19 cellular contexts compared by ENCODE assay signal in the genomic region with DNA sequence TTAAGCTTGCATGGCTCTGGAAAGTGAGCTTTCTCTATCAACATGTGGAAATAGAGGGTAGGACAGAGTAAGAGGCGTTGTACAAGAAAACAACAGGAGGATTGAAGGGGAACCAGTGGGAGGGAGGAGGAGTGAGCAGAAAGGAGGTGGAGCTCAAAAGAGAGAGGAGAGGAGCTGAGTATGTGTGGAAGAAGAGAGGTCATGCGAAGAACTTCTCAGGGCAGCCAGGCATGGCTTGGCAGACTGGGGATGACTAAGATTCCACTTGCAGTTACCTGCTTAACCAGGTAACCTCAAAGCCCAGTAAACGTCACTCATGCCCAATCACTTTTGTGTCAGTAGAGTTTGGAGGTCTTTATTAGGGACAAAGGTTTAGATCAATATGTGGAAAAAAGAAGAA.
DNase-seq lines count a peak whose midpoint lies in the region; ATAC-seq and TF ChIP-seq lines count a peak whose summit lies in the region.
"Had no signal": no experiment of that assay in that cellular context is flagged by ENCODE, and none has a peak within 500 bp of the region (broad histone marks: within the 10 kb centered on the region; RNA-seq: fewer than 3 reads in every experiment).

No MANE protein-coding gene starts in this region.

- H3K36me3 ChIP-seq in kidney epithelial cell (ENCODE audit: control insufficient read depth, insufficient read depth, low read length) (no peaks in the 10 kb centered on the region), upper lobe of right lung (no peaks in the 10 kb centered on the region)
- H3K36me3 ChIP-seq: BLaER1 treated with 17β-estradiol and CSF1 and Interleukin-3, amounts not matched to agents 10 nM and 100 nM had no signal

- POLR2A ChIA-PET in activated B cell treated with CpG ODN at 0.5 μM for 24 hours (lab: Charles Lee), result interaction anchor here (0.6 to 1.2 kb wide), 2 partner anchors 62 to 68 kb away, joined by 3 to 6 read pairs; no protein-coding TSS in a partner anchor
- POLR2A ChIA-PET in activated CD4-positive, alpha-beta memory T cell treated with anti-CD3 and anti-CD28 coated beads for 36 hours (lab: Charles Lee), result no interaction called here

- no peaks in the 10 kb centered on the region for H3K9me3 ChIP-seq in upper lobe of right lung

- no peaks in the 10 kb centered on the region for H3K4me1 ChIP-seq in upper lobe of right lung

- H3K4me3 ChIP-seq in kidney epithelial cell (ENCODE audit: low read depth, low read length) (no peak overlapping the region), upper lobe of right lung (no peak overlapping the region)
- H3K4me3 ChIP-seq: A549; BLaER1 treated with 17β-estradiol and CSF1 and Interleukin-3, amounts not matched to agents 10 nM and 100 nM; K562 had no signal

- peaks cover 25% of the 10 kb centered on the region for H3K4me1 Mint-ChIP-seq in stimulated activated naive CD8-positive, alpha-beta T cell treated with anti-CD3 and anti-CD28 coated beads, Interleukin-15, amount 100 ng/mL, for 72 hours
- peaks cover 29% of the 10 kb centered on the region for H3K4me1 Mint-ChIP-seq in activated B cell treated with CpG ODN at 0.5 μM for 24 hours
- H3K4me1 Mint-ChIP-seq in activated CD4-positive, alpha-beta memory T cell treated with anti-CD3 and anti-CD28 coated beads for 36 hours (ENCODE audit: low read depth), result no peaks in the 10 kb centered on the region
- H3K4me1 Mint-ChIP-seq: CD8-positive, alpha-beta memory T cell had no signal

- H3K27me3 ChIP-seq in kidney epithelial cell (ENCODE audit: control insufficient read depth, insufficient read depth, low read length) (no peaks in the 10 kb centered on the region), upper lobe of right lung (no peaks in the 10 kb centered on the region)

- no peaks in the 10 kb centered on the region for H3K36me3 Mint-ChIP-seq in activated B cell treated with CpG ODN at 0.5 μM for 24 hours (ENCODE audit: low read depth)
- peaks cover 5% of the 10 kb centered on the region for H3K36me3 Mint-ChIP-seq in activated CD4-positive, alpha-beta memory T cell treated with anti-CD3 and anti-CD28 coated beads for 36 hours

- H3K9me3 Mint-ChIP-seq in stimulated activated naive CD8-positive, alpha-beta T cell treated with anti-CD3 and anti-CD28 coated beads, Interleukin-15, amount 100 ng/mL, for 72 hours, result peaks cover 17 to 23% of the 10 kb centered on the region in 2 donors
- peaks cover 11% of the 10 kb centered on the region for H3K9me3 Mint-ChIP-seq in activated B cell treated with CpG ODN at 0.5 μM for 24 hours
- peaks cover 4% of the 10 kb centered on the region for H3K9me3 Mint-ChIP-seq in activated CD4-positive, alpha-beta memory T cell treated with anti-CD3 and anti-CD28 coated beads for 36 hours

- TF ChIP-seq CTCF in activated B cell treated with CpG ODN at 0.5 μM for 24 hours (IDR thresholded peaks at IDR 0.05), result no peak
- TF ChIP-seq CTCF in kidney epithelial cell (IDR thresholded peaks at IDR 0.05; ENCODE audit: insufficient read depth, low read length, poor library complexity, severe bottlenecking), result no peak
- no peak for TF ChIP-seq CTCF in upper lobe of right lung (IDR thresholded peaks at IDR 0.05)

- peak; percentile 18 for ATAC-seq in stimulated activated naive CD8-positive, alpha-beta T cell treated with anti-CD3 and anti-CD28 coated beads, Interleukin-15, amount 100 ng/mL, for 72 hours
- no peak for ATAC-seq in stimulated activated naive CD8-positive, alpha-beta T cell treated with anti-CD3 and anti-CD28 coated beads, Interleukin-15, Interleukin-2, amounts not matched to agents 100 U/mL and 50 U/mL, for 24 hours
- ATAC-seq in activated B cell treated with CpG ODN at 0.5 μM for 24 hours (ENCODE audit: low read depth) (no peak), upper lobe of right lung (peak; percentile 56)
- ATAC-seq: A549, K562 had no signal

- H3K4me3 Mint-ChIP-seq in stimulated activated naive CD8-positive, alpha-beta T cell treated with anti-CD3 and anti-CD28 coated beads, Interleukin-15, amount 100 ng/mL, for 72 hours, result no peak overlapping the region
- H3K4me3 Mint-ChIP-seq in activated B cell treated with CpG ODN at 0.5 μM for 24 hours, result no peak overlapping the region
- no peak overlapping the region for H3K4me3 Mint-ChIP-seq in activated CD4-positive, alpha-beta memory T cell treated with anti-CD3 and anti-CD28 coated beads for 36 hours
- H3K4me3 Mint-ChIP-seq: CD8-positive, alpha-beta memory T cell; H9 had no signal

- H3K27ac ChIP-seq in upper lobe of right lung, result no peak overlapping the region
- H3K27ac ChIP-seq: A549 had no signal

- peaks cover 54% of the 10 kb centered on the region for H3K27me3 Mint-ChIP-seq in stimulated activated naive CD8-positive, alpha-beta T cell treated with anti-CD3 and anti-CD28 coated beads, Interleukin-15, amount 100 ng/mL, for 72 hours
- peaks cover 5% of the 10 kb centered on the region for H3K27me3 Mint-ChIP-seq in activated B cell treated with CpG ODN at 0.5 μM for 24 hours
- peaks cover 18% of the 10 kb centered on the region for H3K27me3 Mint-ChIP-seq in activated CD4-positive, alpha-beta memory T cell treated with anti-CD3 and anti-CD28 coated beads for 36 hours

- DNase-seq in stimulated activated naive CD8-positive, alpha-beta T cell treated with anti-CD3 and anti-CD28 coated beads, Interleukin-15, amount 100 ng/mL, for 72 hours, result no peak
- DNase-seq in stimulated activated naive CD8-positive, alpha-beta T cell treated with anti-CD3 and anti-CD28 coated beads, Interleukin-15, Interleukin-2, amounts not matched to agents 100 U/mL and 50 U/mL, for 24 hours, result no peak
- DNase-seq in activated B cell treated with CpG ODN at 0.5 μM for 24 hours (no peak), kidney epithelial cell (ENCODE audit: low read depth) (peak; percentile 34), upper lobe of right lung (no peak), NCI-H187 (lab: John Stamatoyannopoulos, UW) (no peak), T1000 (lab: John Stamatoyannopoulos, UW) (no peak)
- DNase-seq in activated CD4-positive, alpha-beta memory T cell treated with anti-CD3 and anti-CD28 coated beads for 36 hours, result no peak
- DNase-seq: CD8-positive, alpha-beta memory T cell; H9; MV-4-11; NCI-H1417; NCI-H2029; NCI-H2171; NCI-H446; NCI-H69 had no signal

- intact Hi-C loops in activated B cell treated with CpG ODN at 0.5 μM for 24 hours (cut with micrococcal nuclease) (no loop called here), upper lobe of right lung (cut with DNase I) (no loop called here)
- intact Hi-C loops in activated CD4-positive, alpha-beta memory T cell treated with anti-CD3 and anti-CD28 coated beads for 36 hours (cut with micrococcal nuclease), result no loop called here

- CTCF ChIA-PET in activated B cell treated with CpG ODN at 0.5 μM for 24 hours (lab: Charles Lee), result interaction anchor here (1.0 kb wide), 1 partner anchor 17 kb away, joined by 3 read pairs; no protein-coding TSS in a partner anchor
- CTCF ChIA-PET in activated CD4-positive, alpha-beta memory T cell treated with anti-CD3 and anti-CD28 coated beads for 36 hours (lab: Charles Lee), result no interaction called here

- H3K27ac Mint-ChIP-seq in stimulated activated naive CD8-positive, alpha-beta T cell treated with anti-CD3 and anti-CD28 coated beads, Interleukin-15, amount 100 ng/mL, for 72 hours, result no peak overlapping the region
- peak overlapping the region; percentile 14 for H3K27ac Mint-ChIP-seq in activated B cell treated with CpG ODN at 0.5 μM for 24 hours
- H3K27ac Mint-ChIP-seq in activated CD4-positive, alpha-beta memory T cell treated with anti-CD3 and anti-CD28 coated beads for 36 hours, result no peak overlapping the region
- H3K27ac Mint-ChIP-seq: CD8-positive, alpha-beta memory T cell; H9 had no signal

Comparison
In these comparisons a context has a peak if more than half of its experiments do, and no peak if none do; other contexts are left out.
1. ATAC-seq: peak in stimulated activated naive CD8-positive, alpha-beta T cell treated with anti-CD3 and anti-CD28 coated beads, Interleukin-15, amount 100 ng/mL, for 72 hours (single experiment) and upper lobe of right lung (single experiment); none in stimulated activated naive CD8-positive, alpha-beta T cell treated with anti-CD3 and anti-CD28 coated beads, Interleukin-15, Interleukin-2, amounts not matched to agents 100 U/mL and 50 U/mL, for 24 hours (single experiment) and activated B cell treated with CpG ODN at 0.5 μM for 24 hours (single experiment).